Comparison of ENCODE assay signal across 26 cellular contexts in the genomic region with DNA sequence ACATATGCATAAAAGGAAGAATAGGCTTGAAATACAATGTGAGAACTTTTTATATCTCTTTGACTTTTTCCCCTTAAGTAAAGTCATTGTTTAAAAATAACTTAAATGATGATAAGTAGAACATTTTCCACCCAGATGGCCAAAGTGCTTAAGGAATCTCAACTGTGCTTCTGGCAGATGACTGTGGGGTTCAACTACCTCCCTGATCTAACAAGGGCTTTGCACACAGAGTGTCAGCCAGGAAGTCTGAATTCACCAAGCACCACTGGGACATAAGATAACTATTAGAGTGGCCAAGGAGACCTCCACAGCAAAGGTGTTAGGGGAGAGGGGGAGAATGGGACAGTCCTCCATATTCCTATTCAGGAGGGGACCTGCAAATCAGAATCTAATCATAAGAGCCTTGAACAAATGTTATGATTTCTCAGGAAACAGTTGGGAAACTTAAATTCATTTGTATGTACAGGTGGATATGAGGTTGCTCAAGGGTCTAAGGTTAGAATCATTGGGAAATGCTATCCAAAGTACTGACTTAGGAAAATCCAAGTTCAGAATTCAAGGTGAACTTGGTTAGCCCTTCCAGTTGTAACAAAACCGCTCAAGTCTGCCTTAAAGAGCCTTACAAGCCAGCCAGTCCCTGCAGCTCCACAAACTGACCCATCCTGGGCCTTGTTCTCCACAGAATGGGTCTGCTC. TPM values are rescaled to one million over a fixed set of nuclear protein-coding genes. Genes with fewer than 3 reads are reported as not detected.
A peak's percentile ranks its signal among the peaks of the same experiment; 100 is the strongest.
DNase-seq lines count a peak whose midpoint lies in the region; ATAC-seq and TF ChIP-seq lines count a peak whose summit lies in the region.
"Had no signal": no experiment of that assay in that cellular context is flagged by ENCODE, and none has a peak within 500 bp of the region (broad histone marks: within the 10 kb centered on the region; RNA-seq: fewer than 3 reads in every experiment).

A gene with protein sequence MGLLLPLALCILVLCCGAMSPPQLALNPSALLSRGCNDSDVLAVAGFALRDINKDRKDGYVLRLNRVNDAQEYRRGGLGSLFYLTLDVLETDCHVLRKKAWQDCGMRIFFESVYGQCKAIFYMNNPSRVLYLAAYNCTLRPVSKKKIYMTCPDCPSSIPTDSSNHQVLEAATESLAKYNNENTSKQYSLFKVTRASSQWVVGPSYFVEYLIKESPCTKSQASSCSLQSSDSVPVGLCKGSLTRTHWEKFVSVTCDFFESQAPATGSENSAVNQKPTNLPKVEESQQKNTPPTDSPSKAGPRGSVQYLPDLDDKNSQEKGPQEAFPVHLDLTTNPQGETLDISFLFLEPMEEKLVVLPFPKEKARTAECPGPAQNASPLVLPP (plus strand): TSS at position 622 of the 695 bp plus-strand sequence. CDS start 62 bp downstream, at position 684.

- intact Hi-C loops in Calu3 (cut with micrococcal nuclease; ENCODE audit: unreplicated experiment) (no loop called here), PC-9 (cut with micrococcal nuclease; ENCODE audit: unreplicated experiment) (no loop called here), esophagus squamous epithelium (cut with DNase I) (no loop called here)

- WGBS in esophagus squamous epithelium, 2 donors = 19 to 29% methylated on average over 1 of the region's 1 CpG

- peaks cover 21% of the 10 kb centered on the region for H3K4me1 ChIP-seq in PC-9 (replicated peaks; ENCODE audit: insufficient read depth)
- H3K4me1 ChIP-seq in esophagus squamous epithelium = peaks cover 16 to 87% (median 25%) of the 10 kb centered on the region in 3 donors
- H3K4me1 ChIP-seq in neuron (ENCODE audit: insufficient read depth, low read length) = peaks cover 2% of the 10 kb centered on the region
- H3K4me1 ChIP-seq: lower lobe of right lung, Peyer's patch had no signal

- POLR2A ChIA-PET in PC-9 (lab: Charles Lee; ENCODE audit: unreplicated experiment) = no interaction called here

- no peaks in the 10 kb centered on the region for H3K79me2 ChIP-seq in PC-9 (ENCODE audit: low read depth)

- TF ChIP-seq CTCF in Calu3 (IDR thresholded peaks at IDR 0.05; ENCODE audit: unreplicated experiment) (no peak), PC-9 (conservative IDR thresholded peaks at IDR 0.05) (no peak), esophagus squamous epithelium (IDR thresholded peaks at IDR 0.05) (no peak)

- CTCF ChIA-PET in Calu3 (lab: Charles Lee) (no interaction called here), PC-9 (lab: Charles Lee) (no interaction called here)

- H3K9me3 Mint-ChIP-seq in Calu3 (ENCODE audit: low read depth, unreplicated experiment) = no peaks in the 10 kb centered on the region
- H3K9me3 Mint-ChIP-seq in T-helper 2 cell treated with Interferon-gamma antibody and Interleukin-4, amounts not matched to agents 5 μg/mL and 100 μg/mL, for 36 hours = no peaks in the 10 kb centered on the region
- H3K9me3 Mint-ChIP-seq: activated T-cell treated with anti-CD3 and anti-CD28 coated beads, Interleukin-2, amount 50 U/mL, for 4 hours had no signal

- TF ChIP-seq POLR2A in esophagus squamous epithelium (IDR thresholded peaks at IDR 0.05) = no peak

- H3K27me3 ChIP-seq in PC-9 (ENCODE audit: insufficient read depth, low read depth) (no peaks in the 10 kb centered on the region), esophagus squamous epithelium (peaks cover 0 to 10% (median 0%) of the 10 kb centered on the region in 4 donors), neuron (ENCODE audit: insufficient read depth, low read length) (peaks cover 16% of the 10 kb centered on the region)
- H3K27me3 ChIP-seq: body of pancreas, Peyer's patch had no signal

- peaks cover 12% of the 10 kb centered on the region; the same call in 1 of the 2 replicates for H3F3A ChIP-seq in PC-9 (ENCODE audit: insufficient read depth, low read depth)

- peaks cover 5% of the 10 kb centered on the region for H3K36me3 Mint-ChIP-seq in Calu3 (ENCODE audit: insufficient read depth, unreplicated experiment)
- no peaks in the 10 kb centered on the region for H3K36me3 Mint-ChIP-seq in T-helper 2 cell treated with Interferon-gamma antibody and Interleukin-4, amounts not matched to agents 5 μg/mL and 100 μg/mL, for 36 hours (ENCODE audit: low read depth)

- no peaks in the 10 kb centered on the region for H3K36me3 ChIP-seq in PC-9 (ENCODE audit: low read depth)
- no peaks in the 10 kb centered on the region for H3K36me3 ChIP-seq in esophagus squamous epithelium
- no peaks in the 10 kb centered on the region for H3K36me3 ChIP-seq in neuron (ENCODE audit: insufficient read depth, low read length)
- H3K36me3 ChIP-seq: lower lobe of right lung, Peyer's patch, tibial artery had no signal

- H3K9me2 ChIP-seq in PC-9 (ENCODE audit: insufficient read depth) = no peaks in the 10 kb centered on the region

- H3K9me3 ChIP-seq in PC-9 (ENCODE audit: insufficient read depth, low read depth) = no peaks in the 10 kb centered on the region
- no peaks in the 10 kb centered on the region for H3K9me3 ChIP-seq in esophagus squamous epithelium
- no peaks in the 10 kb centered on the region for H3K9me3 ChIP-seq in neuron (ENCODE audit: low read length)
- H3K9me3 ChIP-seq: body of pancreas, lower lobe of right lung, Peyer's patch, tibial artery had no signal

- H2AFZ ChIP-seq in PC-9 (0 out of 2 replicates have a peak within 1 kb of the TSS, but pooled peaks have one; percentile 8), neuron (ENCODE audit: low read depth, low read length) (peak within 1 kb of the TSS; percentile 30)

- H3K27ac ChIP-seq in PC-9 (no peak within 1 kb of the TSS), esophagus squamous epithelium (peak within 1 kb of the TSS; percentile 62 to 86 (median 72))
- H3K27ac ChIP-seq: body of pancreas, lower lobe of right lung, Peyer's patch, tibial artery had no signal

- DNase-seq in Calu3 (no peak), PC-9 (no peak), esophagus squamous epithelium (lab: John Stamatoyannopoulos, UW) (no peak), NCI-H1105 treated with DMSO at 0.1 percent for 48 hours (lab: John Stamatoyannopoulos, UW) (no peak), NCI-H2107 treated with DMSO at 0.1 percent for 48 hours (lab: John Stamatoyannopoulos, UW; ENCODE audit: unreplicated experiment) (no peak)
- DNase-seq in T-helper 2 cell treated with Interferon-gamma antibody and Interleukin-4, amounts not matched to agents 5 μg/mL and 100 μg/mL, for 36 hours (ENCODE audit: low spot score) = no peak
- DNase-seq: activated CD4-positive, alpha-beta T cell treated with anti-CD3 and anti-CD28 coated beads for 48 hours; activated T-cell treated with anti-CD3 and anti-CD28 coated beads, Interleukin-2, amount 50 U/mL, for 4 hours; body of pancreas; effector CD4-positive, alpha-beta T cell; erythroblast; KG1; lower lobe of right lung; NCI-H1436 treated with DMSO at 0.1 percent for 48 hours; NCI-H2107; NCI-H510A; Peyer's patch; retina; stimulated activated CD4-positive, alpha-beta T cell treated with anti-CD3 and anti-CD28 coated beads, Interleukin-4, amount 100 ng/mL, for 4 hours; stimulated activated naive CD8-positive, alpha-beta T cell treated with anti-CD3 and anti-CD28 coated beads, Interleukin-15, Interleukin-2, amounts not matched to agents 100 U/mL and 50 U/mL, for 24 hours; tibial artery had no signal

- peak within 1 kb of the TSS; percentile 5 for H3K27ac Mint-ChIP-seq in Calu3 (ENCODE audit: unreplicated experiment)
- H3K27ac Mint-ChIP-seq in T-helper 2 cell treated with Interferon-gamma antibody and Interleukin-4, amounts not matched to agents 5 μg/mL and 100 μg/mL, for 36 hours = no peak within 1 kb of the TSS

- H3K4me3 Mint-ChIP-seq in Calu3 (ENCODE audit: low read depth, unreplicated experiment) = peak within 1 kb of the TSS; percentile 4
- H3K4me3 Mint-ChIP-seq in T-helper 2 cell treated with Interferon-gamma antibody and Interleukin-4, amounts not matched to agents 5 μg/mL and 100 μg/mL, for 36 hours = no peak within 1 kb of the TSS
- H3K4me3 Mint-ChIP-seq: activated T-cell treated with anti-CD3 and anti-CD28 coated beads, Interleukin-2, amount 50 U/mL, for 4 hours had no signal

- no peaks in the 10 kb centered on the region for H4K20me1 ChIP-seq in PC-9 (ENCODE audit: insufficient read depth)

- H3K4me3 ChIP-seq in PC-9 (no peak within 1 kb of the TSS), esophagus squamous epithelium (no peak within 1 kb of the TSS), neuron (ENCODE audit: low read length) (no peak within 1 kb of the TSS)
- H3K4me3 ChIP-seq: body of pancreas, lower lobe of right lung, Peyer's patch, tibial artery had no signal

- peaks cover 53% of the 10 kb centered on the region for H3K4me1 Mint-ChIP-seq in Calu3 (ENCODE audit: low read depth, unreplicated experiment)
- H3K4me1 Mint-ChIP-seq in T-helper 2 cell treated with Interferon-gamma antibody and Interleukin-4, amounts not matched to agents 5 μg/mL and 100 μg/mL, for 36 hours (ENCODE audit: low read depth) = peaks cover 7% of the 10 kb centered on the region

- ATAC-seq in GM21717 (IDR thresholded peaks at IDR 0.05; ENCODE audit: unreplicated experiment) = no peak
- ATAC-seq: activated T-cell treated with anti-CD3 and anti-CD28 coated beads, Interleukin-2, amount 50 U/mL, for 4 hours; stimulated activated naive CD8-positive, alpha-beta T cell treated with anti-CD3 and anti-CD28 coated beads, Interleukin-15, Interleukin-2, amounts not matched to agents 100 U/mL and 50 U/mL, for 24 hours had no signal

- peak within 1 kb of the TSS; percentile 26 for H3K4me2 ChIP-seq in PC-9

- H3K27me3 Mint-ChIP-seq in Calu3 (ENCODE audit: unreplicated experiment) = no peaks in the 10 kb centered on the region
- peaks cover 18% of the 10 kb centered on the region for H3K27me3 Mint-ChIP-seq in T-helper 2 cell treated with Interferon-gamma antibody and Interleukin-4, amounts not matched to agents 5 μg/mL and 100 μg/mL, for 36 hours (ENCODE audit: low read depth)

- BruUV-seq in Calu3 (replicated peaks; lab: Mats Ljungman, UMichigan) = no TSS peak
- no TSS peak for BruUV-seq in PC-9 (replicated peaks; lab: Mats Ljungman, UMichigan)

RNA-seq across cellular contexts. Expression of the gene that starts here (rescaled TPM):
- total RNA-seq in Calu3 (2022) = not detected in 2 replicates
- total RNA-seq in PC-9 (2021) = not detected in 2 replicates
- 10 to 100 TPM in 1 of 4 donors, 1 to 10 TPM in 1, under 1 TPM in 2; 0.26 to 23.3 (median 5.0) TPM for total RNA-seq in esophagus squamous epithelium
- total RNA-seq: activated T-cell treated with anti-CD3 and anti-CD28 coated beads, Interleukin-2, amount 50 U/mL, for 4 hours; body of pancreas; HT-29; lower lobe of right lung; osteoblast; Peyer's patch; T-helper 2 cell treated with Interferon-gamma antibody and Interleukin-4, amounts not matched to agents 100 ng/mL and 5 ng/mL, for 36 hours had no signal
